Comparison of ENCODE assay signal across 1 cellular context in the genomic region with DNA sequence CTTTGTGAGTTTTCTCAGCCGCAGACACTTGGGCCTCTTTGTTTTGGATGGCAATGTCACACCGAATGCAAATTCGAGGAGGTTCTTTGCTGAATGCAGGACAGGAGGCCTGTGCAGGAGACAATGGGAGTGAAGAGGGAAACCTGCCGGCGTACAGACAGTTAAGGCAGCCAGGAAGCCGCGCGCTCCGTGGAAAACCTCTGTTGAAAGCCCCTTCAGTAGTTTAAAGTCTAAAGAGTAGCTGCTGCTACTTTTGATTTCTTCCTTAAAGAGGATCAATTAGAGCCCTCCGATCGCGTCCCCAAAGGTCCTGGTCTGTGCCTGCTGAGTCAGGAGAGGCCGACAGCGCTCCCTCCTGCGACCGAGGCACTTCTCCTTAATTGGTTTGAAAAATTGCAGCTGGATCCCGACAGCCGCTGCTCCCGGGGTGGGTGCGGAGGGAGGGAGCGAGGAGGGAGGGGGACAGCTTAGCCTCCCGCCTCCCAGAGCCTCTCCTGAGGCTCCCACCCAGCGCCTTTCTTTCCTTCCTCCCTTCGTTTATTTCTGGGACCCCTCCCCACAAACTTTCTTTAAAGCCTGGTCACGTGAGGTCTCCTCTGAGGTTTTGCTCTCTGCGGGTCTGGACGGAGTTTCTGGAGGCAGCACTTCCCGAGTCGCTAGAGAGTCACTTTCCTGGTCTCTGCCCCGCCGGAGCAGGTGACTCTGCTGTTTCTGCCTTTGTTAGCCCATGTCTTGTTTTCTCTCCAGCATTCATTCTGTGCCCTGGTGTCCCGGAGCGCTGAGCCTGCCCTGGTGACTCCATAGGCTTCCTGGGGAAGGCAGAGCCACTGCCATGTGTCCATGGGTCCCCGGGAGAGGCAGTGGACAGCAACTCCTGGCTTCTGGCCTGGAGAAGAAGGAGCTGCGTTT.
A peak's percentile ranks its signal among the peaks of the same experiment; 100 is the strongest.
TF ChIP-seq lines count a peak whose summit lies in the region.

No MANE protein-coding gene starts in this region.

TF ChIP-seq in HepG2, 621 proteins besides CTCF, POLR2A, EP300 and RAD21 (continued from another document and continues in another):
- TF ChIP-seq ATF6 (CRISPR knock-in tag; conservative IDR thresholded peaks at IDR 0.05) (no peak), STAT5B (CRISPR knock-in tag; IDR thresholded peaks at IDR 0.05) (no peak), ZNF678 (CRISPR knock-in tag; IDR thresholded peaks at IDR 0.05) (no peak), HES4 (CRISPR knock-in tag; IDR thresholded peaks at IDR 0.05; ENCODE audit: borderline replicate concordance) (no peak), TEAD3 (CRISPR knock-in tag; optimal IDR thresholded peaks at IDR 0.05; ENCODE audit: borderline replicate concordance) (no peak), ZNF772 (CRISPR knock-in tag; IDR thresholded peaks at IDR 0.05) (0 out of 2 replicates have a peak, but pooled peaks have one; percentile 46), LRRFIP1 (CRISPR knock-in tag; conservative IDR thresholded peaks at IDR 0.05) (no peak), ZMYM2 (CRISPR knock-in tag; IDR thresholded peaks at IDR 0.05) (no peak), GATA4 (IDR thresholded peaks at IDR 0.05; ENCODE audit: borderline replicate concordance, low read depth) (no peak), ZNF329 (CRISPR knock-in tag; IDR thresholded peaks at IDR 0.05; ENCODE audit: low read depth) (no peak), SAP130 (CRISPR knock-in tag; IDR thresholded peaks at IDR 0.05; ENCODE audit: low read depth) (0 out of 2 replicates have a peak, but pooled peaks have one; percentile 23), ESRRA (CRISPR knock-in tag; IDR thresholded peaks at IDR 0.05; ENCODE audit: low read depth) (no peak), ZNF136 (CRISPR knock-in tag; IDR thresholded peaks at IDR 0.05; ENCODE audit: low read depth) (0 out of 2 replicates have a peak, but pooled peaks have one; percentile 50), ZNF431 (CRISPR knock-in tag; IDR thresholded peaks at IDR 0.05; ENCODE audit: borderline replicate concordance, low read depth) (no peak), HOXA5 (CRISPR knock-in tag; IDR thresholded peaks at IDR 0.05) (no peak), TAF1 (CRISPR knock-in tag; IDR thresholded peaks at IDR 0.05) (no peak), EED (CRISPR knock-in tag; IDR thresholded peaks at IDR 0.05) (no peak), ZNF317 (CRISPR knock-in tag; IDR thresholded peaks at IDR 0.05) (peak; percentile 44; the same call in 1 of the 2 replicates), AHR (CRISPR knock-in tag; IDR thresholded peaks at IDR 0.05) (no peak), ADNP (CRISPR knock-in tag; IDR thresholded peaks at IDR 0.05) (no peak), SP2 (CRISPR knock-in tag; IDR thresholded peaks at IDR 0.05) (no peak), MATR3 (CRISPR knock-in tag; IDR thresholded peaks at IDR 0.05) (no peak), SSRP1 (CRISPR knock-in tag; IDR thresholded peaks at IDR 0.05) (no peak), RAD51 (IDR thresholded peaks at IDR 0.05; ENCODE audit: borderline replicate concordance) (no peak), ZNF318 (CRISPR knock-in tag; IDR thresholded peaks at IDR 0.05) (no peak), ZFP62 (CRISPR knock-in tag; IDR thresholded peaks at IDR 0.05) (no peak), KLF11 (CRISPR knock-in tag; IDR thresholded peaks at IDR 0.05) (no peak), REXO4 (CRISPR knock-in tag; IDR thresholded peaks at IDR 0.05; ENCODE audit: borderline replicate concordance) (no peak), ZNF75D (CRISPR knock-in tag; IDR thresholded peaks at IDR 0.05; ENCODE audit: borderline replicate concordance) (no peak), PITX1 (CRISPR knock-in tag; IDR thresholded peaks at IDR 0.05) (no peak), SOX5 (CRISPR knock-in tag; IDR thresholded peaks at IDR 0.05; ENCODE audit: borderline replicate concordance) (no peak), ZNF713 (CRISPR knock-in tag; IDR thresholded peaks at IDR 0.05) (no peak), MIER3 (CRISPR knock-in tag; IDR thresholded peaks at IDR 0.05; ENCODE audit: borderline replicate concordance) (no peak), MED1 (CRISPR knock-in tag; IDR thresholded peaks at IDR 0.05) (no peak), ZSCAN9 (CRISPR knock-in tag; IDR thresholded peaks at IDR 0.05; ENCODE audit: borderline replicate concordance) (no peak), IRF1 (CRISPR knock-in tag; IDR thresholded peaks at IDR 0.05; ENCODE audit: low read depth) (no peak), ARNT (IDR thresholded peaks at IDR 0.05) (no peak), POLR2G (IDR thresholded peaks at IDR 0.05; ENCODE audit: low read depth, low read length) (peak; percentile 67), ONECUT2 (CRISPR knock-in tag; IDR thresholded peaks at IDR 0.05) (no peak), IKZF1 (IDR thresholded peaks at IDR 0.05) (no peak), SMYD3 (CRISPR knock-in tag; IDR thresholded peaks at IDR 0.05) (no peak), HOXA3 (CRISPR knock-in tag; IDR thresholded peaks at IDR 0.05) (no peak), NFYB (CRISPR knock-in tag; IDR thresholded peaks at IDR 0.05) (0 out of 2 replicates have a peak, but pooled peaks have one; percentile 3), ZNF333 (CRISPR knock-in tag; IDR thresholded peaks at IDR 0.05; ENCODE audit: borderline replicate concordance) (no peak)
- TF ChIP-seq, protein P1, sequence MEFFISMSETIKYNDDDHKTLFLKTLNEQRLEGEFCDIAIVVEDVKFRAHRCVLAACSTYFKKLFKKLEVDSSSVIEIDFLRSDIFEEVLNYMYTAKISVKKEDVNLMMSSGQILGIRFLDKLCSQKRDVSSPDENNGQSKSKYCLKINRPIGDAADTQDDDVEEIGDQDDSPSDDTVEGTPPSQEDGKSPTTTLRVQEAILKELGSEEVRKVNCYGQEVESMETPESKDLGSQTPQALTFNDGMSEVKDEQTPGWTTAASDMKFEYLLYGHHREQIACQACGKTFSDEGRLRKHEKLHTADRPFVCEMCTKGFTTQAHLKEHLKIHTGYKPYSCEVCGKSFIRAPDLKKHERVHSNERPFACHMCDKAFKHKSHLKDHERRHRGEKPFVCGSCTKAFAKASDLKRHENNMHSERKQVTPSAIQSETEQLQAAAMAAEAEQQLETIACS (CRISPR knock-in tag; IDR thresholded peaks at IDR 0.05), result no peak
- TF ChIP-seq, protein P2, sequence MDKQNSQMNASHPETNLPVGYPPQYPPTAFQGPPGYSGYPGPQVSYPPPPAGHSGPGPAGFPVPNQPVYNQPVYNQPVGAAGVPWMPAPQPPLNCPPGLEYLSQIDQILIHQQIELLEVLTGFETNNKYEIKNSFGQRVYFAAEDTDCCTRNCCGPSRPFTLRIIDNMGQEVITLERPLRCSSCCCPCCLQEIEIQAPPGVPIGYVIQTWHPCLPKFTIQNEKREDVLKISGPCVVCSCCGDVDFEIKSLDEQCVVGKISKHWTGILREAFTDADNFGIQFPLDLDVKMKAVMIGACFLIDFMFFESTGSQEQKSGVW (CRISPR knock-in tag; IDR thresholded peaks at IDR 0.05; ENCODE audit: borderline replicate concordance), result no peak
- TF ChIP-seq, protein P3, sequence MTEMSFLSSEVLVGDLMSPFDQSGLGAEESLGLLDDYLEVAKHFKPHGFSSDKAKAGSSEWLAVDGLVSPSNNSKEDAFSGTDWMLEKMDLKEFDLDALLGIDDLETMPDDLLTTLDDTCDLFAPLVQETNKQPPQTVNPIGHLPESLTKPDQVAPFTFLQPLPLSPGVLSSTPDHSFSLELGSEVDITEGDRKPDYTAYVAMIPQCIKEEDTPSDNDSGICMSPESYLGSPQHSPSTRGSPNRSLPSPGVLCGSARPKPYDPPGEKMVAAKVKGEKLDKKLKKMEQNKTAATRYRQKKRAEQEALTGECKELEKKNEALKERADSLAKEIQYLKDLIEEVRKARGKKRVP (CRISPR knock-in tag; IDR thresholded peaks at IDR 0.05), result no peak
- TF ChIP-seq, protein P4, sequence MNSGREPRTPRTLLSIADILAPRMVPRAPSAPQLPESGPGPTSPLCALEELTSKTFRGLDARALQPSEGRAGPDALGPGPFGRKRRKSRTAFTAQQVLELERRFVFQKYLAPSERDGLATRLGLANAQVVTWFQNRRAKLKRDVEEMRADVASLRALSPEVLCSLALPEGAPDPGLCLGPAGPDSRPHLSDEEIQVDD (CRISPR knock-in tag; IDR thresholded peaks at IDR 0.05; ENCODE audit: borderline replicate concordance), result no peak
